Comparison of ENCODE assay signal across 21 cellular contexts in genomic region chr15:90765966-90766365, GRCh38.
"Had no signal": no experiment of that assay in that cellular context is flagged by ENCODE, and none has a peak within 500 bp of the region (broad histone marks: within the 10 kb centered on the region; RNA-seq: fewer than 3 reads in every experiment).

No MANE protein-coding gene starts in this region.

- DNase-seq: dermis blood vessel endothelial cell; erythroblast; foreskin keratinocyte; immature natural killer cell; left ventricle myocardium superior; mesenchymal stem cell; naive thymus-derived CD4-positive, alpha-beta T cell; psoas muscle; retina; right lobe of liver; spleen; stimulated activated CD4-positive, alpha-beta T cell treated with anti-CD3 and anti-CD28 coated beads, Interleukin-15, amount 100 ng/mL, for 24 hours; stimulated activated CD4-positive, alpha-beta T cell treated with anti-CD3 and anti-CD28 coated beads, Interleukin-1b, Interleukin-23, amount 100 ng/mL, for 48 hours; stimulated activated CD4-positive, alpha-beta T cell treated with anti-CD3 and anti-CD28 coated beads, Interleukin-4, amount 100 ng/mL, for 24 hours; tibial artery; upper lobe of left lung had no signal

- H3K4me3 ChIP-seq: lung, psoas muscle, right lobe of liver, spleen, tibial artery, upper lobe of left lung, vagina had no signal

- FAIRE-seq: keratinocyte had no signal

- H3K36me3 ChIP-seq: neutrophil, right lobe of liver, tibial artery, upper lobe of left lung, vagina had no signal

- ATAC-seq: foreskin keratinocyte; left ventricle myocardium superior; naive thymus-derived CD4-positive, alpha-beta T cell; psoas muscle; right lobe of liver; stimulated activated memory B cell treated with anti-CD40 and anti-IgM and Interleukin-4, amounts not matched to agents 10 μg/mL and 1 μg/mL and 100 μg/mL, for 72 hours had no signal

- H3K27me3 ChIP-seq: foreskin keratinocyte, neutrophil, right lobe of liver, spleen, tibial artery, upper lobe of left lung, vagina had no signal

- H3K9me3 ChIP-seq: neutrophil, psoas muscle, right lobe of liver, spleen, tibial artery, upper lobe of left lung, vagina had no signal

- H3K27ac ChIP-seq: foreskin keratinocyte, neutrophil, psoas muscle, right lobe of liver, spleen, tibial artery, upper lobe of left lung, vagina had no signal

- H3K4me1 ChIP-seq: foreskin keratinocyte, right lobe of liver had no signal
